8 cellular contexts compared by ENCODE assay signal in genomic region chr11:102316505-102316904, GRCh38. TPM values are rescaled to one million over a fixed set of nuclear protein-coding genes. Genes with fewer than 3 reads are reported as not detected.
DNase-seq lines count a peak whose midpoint lies in the region; ATAC-seq and TF ChIP-seq lines count a peak whose summit lies in the region.
"Had no signal": no experiment of that assay in that cellular context is flagged by ENCODE, and none has a peak within 500 bp of the region (broad histone marks: within the 10 kb centered on the region; RNA-seq: fewer than 3 reads in every experiment).

No MANE protein-coding gene starts in this region.

- TF ChIP-seq POLR2A in esophagus muscularis mucosa (IDR thresholded peaks at IDR 0.05; ENCODE audit: low read depth), result no peak

- peaks cover 51% of the 10 kb centered on the region for H3K4me1 Mint-ChIP-seq in stimulated activated memory B cell treated with anti-CD40 and anti-IgM and Interleukin-4, amounts not matched to agents 10 μg/mL and 1 μg/mL and 100 μg/mL, for 72 hours

- peaks cover 33% of the 10 kb centered on the region for H3K4me1 ChIP-seq in RWPE2 (ENCODE audit: insufficient read depth, poor library complexity, severe bottlenecking)
- H3K4me1 ChIP-seq in esophagus muscularis mucosa, result peaks cover 7 to 72% (median 61%) of the 10 kb centered on the region in 4 donors

- H3K9me3 ChIP-seq in RWPE2 (ENCODE audit: severe bottlenecking) (no peaks in the 10 kb centered on the region), esophagus muscularis mucosa (no peaks in the 10 kb centered on the region)

- H3K36me3 ChIP-seq in RWPE2 (ENCODE audit: low read depth) (no peaks in the 10 kb centered on the region; the same call in 1 of the 2 replicates), esophagus muscularis mucosa (no peaks in the 10 kb centered on the region)

- H3K36me3 Mint-ChIP-seq in stimulated activated memory B cell treated with anti-CD40 and anti-IgM and Interleukin-4, amounts not matched to agents 10 μg/mL and 1 μg/mL and 100 μg/mL, for 72 hours, result peaks cover 36% of the 10 kb centered on the region

- H3K27me3 ChIP-seq in RWPE2 (ENCODE audit: insufficient read depth, poor library complexity, severe bottlenecking), result no peaks in the 10 kb centered on the region
- no peaks in the 10 kb centered on the region for H3K27me3 ChIP-seq in esophagus muscularis mucosa

- H3K27ac ChIP-seq in RWPE2 (ENCODE audit: poor library complexity, severe bottlenecking), result peak overlapping the region; percentile 80
- peak overlapping the region; percentile 77 to 87 (median 84) for H3K27ac ChIP-seq in esophagus muscularis mucosa (replicated peaks in 1 of 4)

- intact Hi-C loops in esophagus muscularis mucosa (cut with DNase I), result no loop called here

- peak overlapping the region; percentile 97 for H3K27ac Mint-ChIP-seq in stimulated activated memory B cell treated with anti-CD40 and anti-IgM and Interleukin-4, amounts not matched to agents 10 μg/mL and 1 μg/mL and 100 μg/mL, for 72 hours

- TF ChIP-seq CTCF in GM12865 (IDR thresholded peaks at IDR 0.05; ENCODE audit: insufficient read depth, low read depth, low read length, missing control alignments), result no peak
- no peak for TF ChIP-seq CTCF in RWPE2 (IDR thresholded peaks at IDR 0.05; ENCODE audit: poor library complexity, severe bottlenecking)
- TF ChIP-seq CTCF in esophagus muscularis mucosa (IDR thresholded peaks at IDR 0.05), result no peak
- no peak for TF ChIP-seq CTCF in foreskin fibroblast (IDR thresholded peaks at IDR 0.05; ENCODE audit: low read depth, low read length)

- H3K4me3 Mint-ChIP-seq in stimulated activated memory B cell treated with anti-CD40 and anti-IgM and Interleukin-4, amounts not matched to agents 10 μg/mL and 1 μg/mL and 100 μg/mL, for 72 hours, result peak overlapping the region; percentile 97

- ATAC-seq in RWPE2 (ENCODE audit: low read depth) (no peak), GM21723 (IDR thresholded peaks at IDR 0.05; ENCODE audit: unreplicated experiment) (no peak)
- ATAC-seq in stimulated activated memory B cell treated with anti-CD40 and anti-IgM and Interleukin-4, amounts not matched to agents 10 μg/mL and 1 μg/mL and 100 μg/mL, for 72 hours, result no peak

- TF ChIP-seq EP300 in esophagus muscularis mucosa (IDR thresholded peaks at IDR 0.05), result no peak

- DNase-seq in GM12865 (ENCODE audit: low read depth) (peak; percentile 64), RWPE2 (ENCODE audit: low spot score) (no peak), esophagus muscularis mucosa (ENCODE audit: extremely low spot score) (no peak), foreskin fibroblast (no peak), medulla oblongata (ENCODE audit: extremely low spot score) (no peak)
- DNase-seq: NCI-H446 had no signal

- H3K4me3 ChIP-seq in GM12865 (ENCODE audit: low read depth, low read length) (peak overlapping the region; percentile 68), RWPE2 (ENCODE audit: severe bottlenecking) (no peak overlapping the region), esophagus muscularis mucosa (peak overlapping the region; percentile 61 to 80 (median 66)), foreskin fibroblast (ENCODE audit: low read depth in 1 of 2, low read length in 2 of 2) (no peak overlapping the region)

- WGBS in esophagus muscularis mucosa, result 59% methylated on average over 3 of the region's 3 CpGs

- H3K27me3 Mint-ChIP-seq in stimulated activated memory B cell treated with anti-CD40 and anti-IgM and Interleukin-4, amounts not matched to agents 10 μg/mL and 1 μg/mL and 100 μg/mL, for 72 hours, result no peaks in the 10 kb centered on the region

- H3K9me3 Mint-ChIP-seq in stimulated activated memory B cell treated with anti-CD40 and anti-IgM and Interleukin-4, amounts not matched to agents 10 μg/mL and 1 μg/mL and 100 μg/mL, for 72 hours, result no peaks in the 10 kb centered on the region

RNA-seq across cellular contexts. Expression of gene BIRC3, which starts 0.8 kb away (rescaled TPM):
- 10 to 100 TPM in 3 of 4 donors, 1 to 10 TPM in 1; 10.0 to 13.7 (median 11.0) TPM for total RNA-seq in esophagus muscularis mucosa

RNA-seq across cellular contexts. Expression of gene BIRC2, which starts 30.5 kb away (rescaled TPM):
- total RNA-seq in esophagus muscularis mucosa, result 10 to 100 TPM; 25.6 to 40.3 (median 33.5) TPM

Comparison
In these comparisons a context has a peak if more than half of its experiments do, and no peak if none do; other contexts are left out.
1. H3K4me3 ChIP-seq: peak in GM12865 (single experiment) and esophagus muscularis mucosa (4 of 4); none in RWPE2 (single experiment) and foreskin fibroblast (0 of 2).